ENCODE assay signal across 12 cellular contexts in the genomic region with DNA sequence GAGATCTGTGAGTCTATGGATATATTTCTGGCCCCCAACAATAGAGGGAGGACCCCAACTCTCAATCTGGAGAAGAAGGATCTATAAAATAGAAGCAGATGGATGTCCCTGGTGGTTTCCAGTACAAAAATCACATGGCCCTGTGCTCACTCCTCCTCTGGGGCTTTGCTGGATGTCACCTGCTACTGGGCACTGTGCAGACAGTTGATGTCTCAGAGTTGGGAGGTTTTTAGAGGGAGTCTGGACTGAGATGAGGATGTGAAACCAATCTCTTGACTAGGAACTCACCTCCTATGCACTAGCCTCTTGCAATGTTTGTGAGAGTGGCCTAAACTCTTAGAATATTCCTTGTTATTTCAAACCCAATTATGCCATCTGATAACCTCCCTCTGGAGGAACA.
DNase-seq lines count a peak whose midpoint lies in the region; ATAC-seq, FAIRE-seq and TF ChIP-seq lines count a peak whose summit lies in the region.
"Had no signal": no experiment of that assay in that cellular context is flagged by ENCODE, and none has a peak within 500 bp of the region (broad histone marks: within the 10 kb centered on the region; RNA-seq: fewer than 3 reads in every experiment).

No MANE protein-coding gene starts in this region.

- no peaks in the 10 kb centered on the region for H3K27me3 Mint-ChIP-seq in activated naive CD4-positive, alpha-beta T cell treated with anti-CD3 and anti-CD28 coated beads for 36 hours (ENCODE audit: low read depth)
- H3K27me3 Mint-ChIP-seq in chondrocyte (ENCODE audit: low read depth) = peaks cover 3% of the 10 kb centered on the region

- H3K9me3 ChIP-seq in WERI-Rb-1 (ENCODE audit: severe bottlenecking) = no peaks in the 10 kb centered on the region

- peak overlapping the region; percentile 82 for H3K27ac ChIP-seq in WERI-Rb-1

- TF ChIP-seq CTCF in WERI-Rb-1 (IDR thresholded peaks at IDR 0.05; ENCODE audit: low read depth, low read length) = no peak
- TF ChIP-seq CTCF in chondrocyte (IDR thresholded peaks at IDR 0.05) = no peak

- intact Hi-C loops in activated naive CD4-positive, alpha-beta T cell treated with anti-CD3 and anti-CD28 coated beads for 36 hours (cut with micrococcal nuclease) = no loop called here

- H3K27ac Mint-ChIP-seq in activated naive CD4-positive, alpha-beta T cell treated with anti-CD3 and anti-CD28 coated beads for 36 hours = no peak overlapping the region
- no peak overlapping the region for H3K27ac Mint-ChIP-seq in chondrocyte (ENCODE audit: unreplicated experiment)
- H3K27ac Mint-ChIP-seq: endodermal cell, WTC11 had no signal

- no peak for FAIRE-seq in frontal cortex (lab: Jason Lieb, UNC)

- H3K36me3 ChIP-seq in WERI-Rb-1 = no peaks in the 10 kb centered on the region; the same call in 1 of the 2 replicates

- H3K4me1 Mint-ChIP-seq in activated naive CD4-positive, alpha-beta T cell treated with anti-CD3 and anti-CD28 coated beads for 36 hours (ENCODE audit: low read depth) = peaks cover 21% of the 10 kb centered on the region
- no peaks in the 10 kb centered on the region for H3K4me1 Mint-ChIP-seq in chondrocyte (ENCODE audit: low read depth)

- CTCF ChIA-PET in activated naive CD4-positive, alpha-beta T cell treated with anti-CD3 and anti-CD28 coated beads for 36 hours (lab: Charles Lee) = interaction anchor here (1.3 kb wide), 1 partner anchor 14 kb away, joined by 4 read pairs; no protein-coding TSS in a partner anchor

- no peaks in the 10 kb centered on the region for H3K27me3 ChIP-seq in WERI-Rb-1 (ENCODE audit: insufficient read depth, low read depth, severe bottlenecking)

- DNase-seq in WERI-Rb-1 (no peak), NCI-H82 treated with DMSO at 0.1 percent for 48 hours (lab: John Stamatoyannopoulos, UW; ENCODE audit: unreplicated experiment) (no peak), frontal cortex (ENCODE audit: low spot score in 2 of 2) (no peak), chondrocyte (ENCODE audit: low spot score) (no peak)
- no peak for DNase-seq in activated naive CD4-positive, alpha-beta T cell treated with anti-CD3 and anti-CD28 coated beads for 36 hours
- DNase-seq: endodermal cell had no signal

- H3K4me3 Mint-ChIP-seq in activated naive CD4-positive, alpha-beta T cell treated with anti-CD3 and anti-CD28 coated beads for 36 hours = no peak overlapping the region
- no peak overlapping the region for H3K4me3 Mint-ChIP-seq in chondrocyte (ENCODE audit: unreplicated experiment)
- H3K4me3 Mint-ChIP-seq: endodermal cell, neural crest cell, WTC11 had no signal

- ATAC-seq in GM18517 (IDR thresholded peaks at IDR 0.05; ENCODE audit: unreplicated experiment) (peak; percentile 95), GM21529 (IDR thresholded peaks at IDR 0.05; ENCODE audit: unreplicated experiment) (peak; percentile 97), HG03135 (IDR thresholded peaks at IDR 0.05; ENCODE audit: unreplicated experiment) (peak; percentile 83)
- ATAC-seq: PC-3, WTC11 had no signal

- no peak overlapping the region for H3K4me3 ChIP-seq in WERI-Rb-1 (ENCODE audit: low read depth, low read length)

- no peaks in the 10 kb centered on the region for H3K36me3 Mint-ChIP-seq in activated naive CD4-positive, alpha-beta T cell treated with anti-CD3 and anti-CD28 coated beads for 36 hours (ENCODE audit: low read depth)
- H3K36me3 Mint-ChIP-seq in chondrocyte (ENCODE audit: low read depth) = no peaks in the 10 kb centered on the region
- H3K36me3 Mint-ChIP-seq: WTC11 had no signal

- H3K9me3 Mint-ChIP-seq in activated naive CD4-positive, alpha-beta T cell treated with anti-CD3 and anti-CD28 coated beads for 36 hours = no peaks in the 10 kb centered on the region
- no peaks in the 10 kb centered on the region for H3K9me3 Mint-ChIP-seq in chondrocyte (ENCODE audit: low read depth)
- H3K9me3 Mint-ChIP-seq: endodermal cell, neural crest cell, WTC11 had no signal
